Comparison of ENCODE assay signal across 8 cellular contexts in the genomic region with DNA sequence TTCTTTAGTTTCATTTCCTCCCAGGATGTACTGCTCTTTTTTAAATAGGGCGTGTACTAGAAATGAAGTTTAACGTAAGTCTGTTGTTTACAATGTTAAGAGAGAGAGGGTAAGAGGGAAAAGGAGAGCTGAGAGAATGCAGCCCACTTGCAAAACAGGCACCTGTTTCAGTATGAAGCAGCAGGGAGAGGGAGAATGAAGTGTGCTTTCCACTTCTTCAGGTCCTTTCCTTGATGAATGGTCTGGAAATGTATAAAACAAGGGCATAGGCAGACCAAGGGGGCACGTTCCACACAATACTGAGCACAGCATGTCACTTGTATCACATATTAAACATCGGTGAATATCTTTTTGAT. TPM values are rescaled to one million over a fixed set of nuclear protein-coding genes. Genes with fewer than 3 reads are reported as not detected.
DNase-seq lines count a peak whose midpoint lies in the region; ATAC-seq and TF ChIP-seq lines count a peak whose summit lies in the region.

No MANE protein-coding gene starts in this region.

- H3K56ac ChIP-seq in H9 (ENCODE audit: insufficient read length, low read depth, low read length), result no peak overlapping the region

- H3K4ac ChIP-seq in H9 (ENCODE audit: low read depth, low read length), result no peak overlapping the region

- H4K91ac ChIP-seq in H9 (ENCODE audit: insufficient read length, low read depth, low read length), result no peak overlapping the region

- TF ChIP-seq CTCF in neural progenitor cell (IDR thresholded peaks at IDR 0.05) (no peak), H9 (conservative IDR thresholded peaks at IDR 0.05) (no peak)

- no peak overlapping the region for H2BK15ac ChIP-seq in H9 (ENCODE audit: low read depth, low read length)

- H3K14ac ChIP-seq in H9 (ENCODE audit: insufficient read depth, low read length), result no peak overlapping the region

- H3K4me3 Mint-ChIP-seq in neural progenitor cell (peak overlapping the region; percentile 87), H9 (peak overlapping the region in 1 of 2 experiments; percentile 7; a peak in 1 of 5 replicates)

- no peak overlapping the region for H3K4me2 ChIP-seq in neural progenitor cell
- H3K4me2 ChIP-seq in H9 (ENCODE audit: insufficient read depth, insufficient read length, low read length), result no peak overlapping the region

- no peak overlapping the region for H2BK5ac ChIP-seq in H9 (ENCODE audit: insufficient read length, low read length)

- H2AFZ ChIP-seq in neural progenitor cell (replicated peaks), result no peak overlapping the region
- no peak overlapping the region for H2AFZ ChIP-seq in H9 (ENCODE audit: low read length)

- H3K27me3 ChIP-seq in neural progenitor cell (peaks cover 100% of the 10 kb centered on the region), H9 (ENCODE audit: insufficient read depth, low read length) (peaks cover 30% of the 10 kb centered on the region)

- H3K27me3 Mint-ChIP-seq in neural progenitor cell (ENCODE audit: insufficient read depth, low read depth) (peaks cover 26% of the 10 kb centered on the region), H9 (ENCODE audit: low read depth) (peaks cover 73% of the 10 kb centered on the region)

- H3K79me2 ChIP-seq in neural progenitor cell (ENCODE audit: low read depth) (no peaks in the 10 kb centered on the region), H9 (ENCODE audit: insufficient read depth, low read length) (no peaks in the 10 kb centered on the region)

- H4K8ac ChIP-seq in H9 (replicated peaks; ENCODE audit: insufficient read length, low read depth, low read length), result no peak overlapping the region

- peaks cover 14% of the 10 kb centered on the region for H3K23me2 ChIP-seq in H9 (ENCODE audit: insufficient read length, low read depth, low read length, poor library complexity, severe bottlenecking)

- no peak overlapping the region for H3T11ph ChIP-seq in H9 (ENCODE audit: low read length)

- peaks cover 12% of the 10 kb centered on the region for H3K9me3 Mint-ChIP-seq in neural progenitor cell
- peaks cover 7 to 9% of the 10 kb centered on the region in 2 experiments for H3K9me3 Mint-ChIP-seq in H9

- H3K18ac ChIP-seq in H9 (ENCODE audit: insufficient read length, low read depth, low read length), result no peak overlapping the region

- peak; percentile 31 for DNase-seq in activated CD4-positive, alpha-beta T cell treated with anti-CD3 and anti-CD28 coated beads for 48 hours
- DNase-seq in activated CD4-positive, alpha-beta T cell treated with anti-CD3 and anti-CD28 coated beads for 1 hour, result no peak
- peak; percentile 56 for DNase-seq in activated CD8-positive, alpha-beta memory T cell treated with anti-CD3 and anti-CD28 coated beads, Interleukin-2, amount 50 U/mL, for 48 hours
- DNase-seq in neural progenitor cell (ENCODE audit: low spot score), result no peak
- DNase-seq in NCI-H2029 (lab: John Stamatoyannopoulos, UW), result no peak
- DNase-seq in H9, result no peak

- no peak overlapping the region for H2AK5ac ChIP-seq in H9 (ENCODE audit: insufficient read length, low read length)

- H2BK12ac ChIP-seq in H9 (ENCODE audit: insufficient read length, low read depth, low read length), result no peak overlapping the region

- H3F3A ChIP-seq in neural progenitor cell (ENCODE audit: low read depth), result peaks cover 11% of the 10 kb centered on the region

- H3K27ac Mint-ChIP-seq in neural progenitor cell (no peak overlapping the region), H9 (no peak overlapping the region)

- WGBS in H9 (ENCODE audit: extremely low coverage, insufficient read length, low lambda C conversion rate), result no CpG with 5 or more reads among the region's 4 CpGs

- no peak overlapping the region for H4K5ac ChIP-seq in H9 (ENCODE audit: insufficient read length, low read depth, low read length)

- no peaks in the 10 kb centered on the region for H3K79me1 ChIP-seq in H9 (ENCODE audit: insufficient read depth, low read depth, low read length, poor library complexity, severe bottlenecking)

- no peak overlapping the region for H2BK20ac ChIP-seq in H9 (ENCODE audit: low read depth, low read length, poor library complexity, severe bottlenecking)

- H3K36me3 ChIP-seq in neural progenitor cell, result no peaks in the 10 kb centered on the region

- peaks cover 39% of the 10 kb centered on the region for H3K4me1 Mint-ChIP-seq in neural progenitor cell
- H3K4me1 Mint-ChIP-seq in H9, result peaks cover 9 to 13% of the 10 kb centered on the region in 2 experiments

- H3K36me3 Mint-ChIP-seq in neural progenitor cell, result peaks cover 2% of the 10 kb centered on the region
- peaks cover 4 to 6% (median 6%) of the 10 kb centered on the region in 3 experiments; a peak in 5 of 7 replicates for H3K36me3 Mint-ChIP-seq in H9 (ENCODE audit: insufficient read depth in 1 of 3, low read depth in 3 of 3)

- H4K20me1 ChIP-seq in neural progenitor cell (ENCODE audit: low read depth) (no peaks in the 10 kb centered on the region), H9 (ENCODE audit: control insufficient read depth, insufficient read depth, insufficient read length) (no peaks in the 10 kb centered on the region)

- H3K9ac ChIP-seq in neural progenitor cell (no peak overlapping the region), H9 (ENCODE audit: extremely low read depth, insufficient read length, low read length) (no peak overlapping the region)

- H3K4me3 ChIP-seq in neural progenitor cell, result no peak overlapping the region

- ATAC-seq in HG03139 (IDR thresholded peaks at IDR 0.05; ENCODE audit: unreplicated experiment) (peak; percentile 44), HG03045 (IDR thresholded peaks at IDR 0.05; ENCODE audit: unreplicated experiment) (no peak)

- H3K4me1 ChIP-seq in neural progenitor cell (no peaks in the 10 kb centered on the region), H9 (ENCODE audit: insufficient read depth, low read length) (peaks cover 4% of the 10 kb centered on the region)

- no peak overlapping the region for H3K23ac ChIP-seq in H9 (ENCODE audit: insufficient read length, low read depth, low read length)

- H3K9me3 ChIP-seq in neural progenitor cell (ENCODE audit: low read depth) (no peaks in the 10 kb centered on the region), H9 (ENCODE audit: control insufficient read depth, low read depth, low read length) (no peaks in the 10 kb centered on the region)

- H2BK120ac ChIP-seq in H9 (ENCODE audit: low read depth, low read length, poor library complexity, severe bottlenecking), result no peak overlapping the region

- H3K27ac ChIP-seq in neural progenitor cell, result no peak overlapping the region
- H3K27ac ChIP-seq in H9 (ENCODE audit: insufficient read length, low read depth, low read length), result no peak overlapping the region

RNA-seq across cellular contexts. Expression of a gene that starts 2.0 kb away (rescaled TPM):
- total RNA-seq in neural progenitor cell (ENCODE audit: low replicate concordance) (0.62 and 0.69 TPM in 2 replicates), H9 (2021) (0.68 and 0.92 TPM in 2 replicates)

Comparison
In these comparisons a context has a peak if more than half of its experiments do, and no peak if none do; other contexts are left out.
1. DNase-seq: peak in activated CD4-positive, alpha-beta T cell treated with anti-CD3 and anti-CD28 coated beads for 48 hours (single experiment) and activated CD8-positive, alpha-beta memory T cell treated with anti-CD3 and anti-CD28 coated beads, Interleukin-2, amount 50 U/mL, for 48 hours (single experiment); none in activated CD4-positive, alpha-beta T cell treated with anti-CD3 and anti-CD28 coated beads for 1 hour (single experiment), neural progenitor cell (single experiment), NCI-H2029 (single experiment) and H9 (single experiment).